Comparison of ENCODE assay signal across 13 cellular contexts in genomic region chr1:12368646-12369045, GRCh38.
"Had no signal": no experiment of that assay in that cellular context is flagged by ENCODE, and none has a peak within 500 bp of the region (broad histone marks: within the 10 kb centered on the region; RNA-seq: fewer than 3 reads in every experiment).

No MANE protein-coding gene starts in this region.

- H3K4me3 ChIP-seq: lower lobe of right lung, psoas muscle had no signal

- H3K9me3 Mint-ChIP-seq: activated naive CD8-positive, alpha-beta T cell treated with anti-CD3 and anti-CD28 coated beads, Interleukin-2, amount 10 ng/mL, durations not matched to agents 7 days and 5 days; naive thymus-derived CD4-positive, alpha-beta T cell had no signal

- ATAC-seq: lower lobe of right lung; naive thymus-derived CD4-positive, alpha-beta T cell; psoas muscle; SK-N-SH treated with all-trans-retinoic acid at 6 μM for 48 hours; T-helper 17 cell had no signal

- H3K4me1 ChIP-seq: lower lobe of right lung, psoas muscle had no signal

- H3K27me3 Mint-ChIP-seq: activated naive CD8-positive, alpha-beta T cell treated with anti-CD3 and anti-CD28 coated beads, Interleukin-2, amount 10 ng/mL, durations not matched to agents 7 days and 5 days; naive thymus-derived CD4-positive, alpha-beta T cell; T-helper 17 cell had no signal

- H3K27ac ChIP-seq: lower lobe of right lung, psoas muscle had no signal

- H3K27ac Mint-ChIP-seq: activated naive CD8-positive, alpha-beta T cell treated with anti-CD3 and anti-CD28 coated beads, Interleukin-2, amount 10 ng/mL, durations not matched to agents 7 days and 5 days had no signal

- H3K4me3 Mint-ChIP-seq: activated naive CD8-positive, alpha-beta T cell treated with anti-CD3 and anti-CD28 coated beads, Interleukin-2, amount 10 ng/mL, durations not matched to agents 7 days and 5 days; naive thymus-derived CD4-positive, alpha-beta T cell; T-helper 17 cell had no signal

- H3K9me3 ChIP-seq: lower lobe of right lung, psoas muscle had no signal

- DNase-seq: activated gamma-delta T cell treated with Interleukin-2 at 50 U/mL for 16 hours; activated naive CD8-positive, alpha-beta T cell treated with anti-CD3 and anti-CD28 coated beads, Interleukin-2, amount 10 ng/mL, durations not matched to agents 7 days and 5 days; activated T-cell treated with anti-CD3 and anti-CD28 coated beads, Interleukin-2, amount 50 U/mL, for 48 hours; anterior cingulate cortex; hypothalamus; lower lobe of right lung; naive thymus-derived CD4-positive, alpha-beta T cell; psoas muscle; stimulated activated CD4-positive, alpha-beta T cell treated with anti-CD3 and anti-CD28 coated beads, Interleukin-12 subunit alpha, Interleukin-12 subunit beta, amount 100 ng/mL, for 4 hours; stimulated activated naive CD4-positive, alpha-beta T cell treated with Interleukin-2 at 50 U/mL for 16 hours; T-helper 17 cell; trophoblast cell had no signal
